ENCODE assay signal across 11 cellular contexts in the genomic region with DNA sequence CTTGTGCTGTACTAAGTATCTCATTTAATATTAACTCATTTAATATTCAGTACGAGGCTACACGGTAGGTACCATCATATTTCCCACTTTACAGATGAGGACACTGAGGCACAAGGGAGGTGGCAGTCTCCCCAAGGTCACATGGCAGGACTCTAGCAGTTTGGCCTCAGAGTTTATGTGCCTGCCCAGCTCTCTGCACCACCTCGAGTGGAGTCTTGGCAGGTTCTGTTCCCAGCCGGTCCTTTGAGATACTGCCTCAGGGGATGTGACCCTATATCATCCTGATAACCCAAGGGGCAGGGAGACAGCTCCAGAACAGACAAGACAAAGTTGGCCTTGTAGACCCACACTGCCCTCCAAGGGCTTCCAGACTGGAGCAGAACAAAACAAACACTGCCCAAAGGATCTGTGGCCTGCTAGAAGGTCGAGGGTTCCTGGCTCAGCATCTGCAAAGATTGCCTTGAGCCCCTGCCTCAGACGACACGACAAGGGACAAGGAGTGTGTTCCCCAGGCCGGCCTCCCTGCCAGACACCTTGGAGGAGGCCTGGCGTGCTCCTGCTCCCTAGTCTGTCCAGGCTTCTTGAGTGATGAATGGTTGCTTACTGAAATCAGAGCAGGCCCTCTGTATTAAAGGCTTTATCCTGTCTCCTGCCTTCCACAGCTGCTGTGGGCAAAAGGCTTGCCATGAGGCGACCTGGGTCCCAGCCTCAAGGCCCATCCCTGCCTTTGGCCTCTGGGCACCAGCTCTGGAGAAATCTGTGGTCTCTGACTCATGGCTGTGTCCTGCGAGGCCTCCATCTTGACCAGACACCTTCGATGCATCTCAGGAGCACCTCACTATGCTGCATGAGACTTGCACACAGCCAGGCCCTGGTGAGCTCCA. TPM values are rescaled to one million over a fixed set of nuclear protein-coding genes. Genes with fewer than 3 reads are reported as not detected.
DNase-seq lines count a peak whose midpoint lies in the region; ATAC-seq and TF ChIP-seq lines count a peak whose summit lies in the region.
"Had no signal": no experiment of that assay in that cellular context is flagged by ENCODE, and none has a peak within 500 bp of the region (broad histone marks: within the 10 kb centered on the region; RNA-seq: fewer than 3 reads in every experiment).

No MANE protein-coding gene starts in this region.

- H3K4me1 ChIP-seq in heart right ventricle = peaks cover 5 to 32% (median 25%) of the 10 kb centered on the region in 9 donors

- ATAC-seq in Right ventricle myocardium inferior (no peak), heart right ventricle (no peak), T-helper 17 cell (no peak), left colon (no peak)

- TF ChIP-seq CTCF in heart right ventricle (IDR thresholded peaks at IDR 0.05) = no peak
- no peak for TF ChIP-seq CTCF in type B pancreatic cell (conservative IDR thresholded peaks at IDR 0.05)
- TF ChIP-seq CTCF in glutamatergic neuron (IDR thresholded peaks at IDR 0.05; ENCODE audit: partially characterized antibody, unreplicated experiment) = no peak

- peaks cover 7% of the 10 kb centered on the region for H3K4me1 Mint-ChIP-seq in T-helper 17 cell
- peaks cover 2% of the 10 kb centered on the region for H3K4me1 Mint-ChIP-seq in type B pancreatic cell (ENCODE audit: unreplicated experiment)
- H3K4me1 Mint-ChIP-seq in glutamatergic neuron (ENCODE audit: low read depth, unreplicated experiment) = peaks cover 1% of the 10 kb centered on the region

- H3K9me3 Mint-ChIP-seq in type B pancreatic cell (peaks cover 9% of the 10 kb centered on the region), glutamatergic neuron (ENCODE audit: unreplicated experiment) (peaks cover 5% of the 10 kb centered on the region)

- intact Hi-C loops in Right ventricle myocardium inferior (cut with DNase I) = no loop called here
- intact Hi-C loops in heart right ventricle (cut with DNase I) = loop anchor here in 5 of 10 donors (5.0 to 10.0 kb wide), 3 partner anchors 239 to 244 kb away; no protein-coding TSS in a partner anchor
- intact Hi-C loops in left colon (cut with DNase I, micrococcal nuclease) = loop anchor here (5.0 to 10.0 kb wide), 3 partner anchors 54 to 242 kb away; no protein-coding TSS in a partner anchor

- H3K27me3 Mint-ChIP-seq in T-helper 17 cell (no peaks in the 10 kb centered on the region), type B pancreatic cell (no peaks in the 10 kb centered on the region), glutamatergic neuron (ENCODE audit: unreplicated experiment) (peaks cover 7% of the 10 kb centered on the region)

- WGBS in heart right ventricle, 2 donors = 86 to 87% methylated on average over 12 of the region's 12 CpGs

- H3K27ac ChIP-seq in heart right ventricle = no peak overlapping the region

- H3K4me3 Mint-ChIP-seq in T-helper 17 cell (no peak overlapping the region), type B pancreatic cell (peak overlapping the region; percentile 75), glutamatergic neuron (ENCODE audit: unreplicated experiment) (no peak overlapping the region)

- H3K9me3 ChIP-seq in heart right ventricle = no peaks in the 10 kb centered on the region
- H3K9me3 ChIP-seq in T-helper 17 cell (ENCODE audit: control insufficient read depth, low read length, poor library complexity, severe bottlenecking) = no peaks in the 10 kb centered on the region

- H3K36me3 ChIP-seq in heart right ventricle = no peaks in the 10 kb centered on the region

- H3K36me3 Mint-ChIP-seq in T-helper 17 cell (ENCODE audit: low read depth) (no peaks in the 10 kb centered on the region), type B pancreatic cell (no peaks in the 10 kb centered on the region), glutamatergic neuron (ENCODE audit: unreplicated experiment) (peaks cover 9% of the 10 kb centered on the region)

- H3K27me3 ChIP-seq in heart right ventricle = no peaks in the 10 kb centered on the region

- DNase-seq in Right ventricle myocardium inferior (ENCODE audit: missing footprints) (peak; percentile 13), heart right ventricle (no peak), T-helper 17 cell (no peak), left colon (peak; percentile 3 to 20), type B pancreatic cell (ENCODE audit: extremely low spot score, unreplicated experiment) (no peak), glutamatergic neuron (no peak), pons (ENCODE audit: low spot score) (no peak)
- DNase-seq in stimulated activated naive CD4-positive, alpha-beta T cell (lab: John Stamatoyannopoulos, UW) = no peak
- DNase-seq: activated T-cell treated with anti-CD3 and anti-CD28 coated beads for 4 hours, DMS79, NCI-H510A treated with DMSO at 0.1 percent for 48 hours had no signal

- H3K27ac Mint-ChIP-seq in T-helper 17 cell (peak overlapping the region; percentile 0), type B pancreatic cell (peak overlapping the region; percentile 83), glutamatergic neuron (ENCODE audit: unreplicated experiment) (no peak overlapping the region)

- no peak overlapping the region for H3K4me3 ChIP-seq in heart right ventricle

RNA-seq across cellular contexts. Expression of gene PWWP2B, which starts 3.9 kb away (rescaled TPM):
- 22.3 TPM for total RNA-seq in Right ventricle myocardium inferior
- 10 to 100 TPM; 11.1 to 21.3 (median 15.1) TPM for total RNA-seq in heart right ventricle
- 10 to 100 TPM; 11.9 to 15.3 TPM for polyA plus RNA-seq in heart right ventricle
- 10 to 100 TPM; 15.7 to 16.7 TPM for total RNA-seq in T-helper 17 cell
- total RNA-seq in left colon = 10 to 100 TPM; 51.9 to 55.3 TPM
- total RNA-seq in type B pancreatic cell (ENCODE audit: low replicate concordance) = 22.6 and 41.4 TPM in 2 replicates
- 49.4 TPM for total RNA-seq in glutamatergic neuron (ENCODE audit: unreplicated experiment)

Comparison
In these comparisons a context has a peak if more than half of its experiments do, and no peak if none do; other contexts are left out.
1. DNase-seq: peak in Right ventricle myocardium inferior (single experiment) and left colon (2 of 2); none in heart right ventricle (0 of 2), T-helper 17 cell (0 of 3), type B pancreatic cell (single experiment), glutamatergic neuron (single experiment), stimulated activated naive CD4-positive, alpha-beta T cell (0 of 6) and pons (single experiment).